ENCODE assay signal across 8 cellular contexts in the genomic region with DNA sequence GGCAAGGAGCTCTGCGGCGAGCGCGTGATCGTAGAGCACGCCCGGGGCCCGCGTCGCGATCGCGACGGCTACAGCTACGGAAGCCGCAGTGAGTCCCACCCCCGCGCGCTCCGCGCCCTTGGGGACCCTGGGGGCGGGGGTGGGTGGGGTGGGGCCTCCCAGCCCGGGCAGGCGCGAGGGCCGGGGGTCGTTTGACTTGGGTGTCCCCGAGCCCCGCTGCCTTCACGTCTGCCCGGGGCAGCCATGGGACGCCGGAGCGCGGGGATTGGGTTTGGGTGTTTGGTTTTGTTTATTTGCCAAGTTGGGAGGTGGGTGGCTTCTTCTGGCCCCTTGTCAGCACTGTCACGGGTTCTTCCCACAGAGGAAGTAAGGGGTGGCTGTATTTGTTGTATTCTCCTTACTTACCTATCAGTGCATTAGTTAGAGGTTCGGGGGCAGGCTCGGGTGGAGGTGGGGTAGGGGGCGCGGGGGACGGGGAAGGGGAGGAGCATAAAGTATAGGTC. TPM values are rescaled to one million over a fixed set of nuclear protein-coding genes. Genes with fewer than 3 reads are reported as not detected.
DNase-seq lines count a peak whose midpoint lies in the region; ATAC-seq and TF ChIP-seq lines count a peak whose summit lies in the region.

No MANE protein-coding gene starts in this region.

- H3K9me3 ChIP-seq in tibial nerve = no peaks in the 10 kb centered on the region

- TF ChIP-seq EP300 in tibial nerve (IDR thresholded peaks at IDR 0.05) = no peak

- H3K36me3 ChIP-seq in tibial nerve = peaks cover 0 to 44% (median 13%) of the 10 kb centered on the region in 3 donors

- no peaks in the 10 kb centered on the region for H3K27me3 ChIP-seq in tibial nerve

- intact Hi-C loops in lower leg skin (cut with DNase I; ENCODE audit: low total_unique reads) = loop anchor here (10.0 kb wide), 1 partner anchor 626 kb away; no protein-coding TSS in a partner anchor

- peak; percentile 2 for ATAC-seq in HG02981 (IDR thresholded peaks at IDR 0.05; ENCODE audit: unreplicated experiment)

- DNase-seq in GM10266 (ENCODE audit: extremely low spot score) = peak; percentile 54
- DNase-seq in lower leg skin (ENCODE audit: low spot score in 2 of 2) = peak; percentile 30 to 88
- DNase-seq in tibial nerve (ENCODE audit: low spot score in 2 of 2) = no peak
- no peak for DNase-seq in SW480 (ENCODE audit: low spot score)
- DNase-seq in DMS153 (lab: John Stamatoyannopoulos, UW) = no peak
- no peak for DNase-seq in NCI-H2107 treated with DMSO at 0.1 percent for 48 hours (lab: John Stamatoyannopoulos, UW; ENCODE audit: unreplicated experiment)

- H3K4me3 ChIP-seq in lower leg skin (ENCODE audit: low read depth, poor library complexity, severe bottlenecking) = peak overlapping the region; percentile 96
- peak overlapping the region; percentile 88 to 94 (median 92) for H3K4me3 ChIP-seq in tibial nerve

- no peak for TF ChIP-seq CTCF in GM10266 (IDR thresholded peaks at IDR 0.05; ENCODE audit: control insufficient read depth, insufficient read depth, low read depth, missing control alignments)
- TF ChIP-seq CTCF in lower leg skin (IDR thresholded peaks at IDR 0.05) = no peak
- TF ChIP-seq CTCF in tibial nerve (IDR thresholded peaks at IDR 0.05) = no peak

- WGBS in lower leg skin, 2 donors = 1 to 2% methylated on average over 9 to 41 of the region's 41 CpGs
- WGBS in tibial nerve, 2 donors = 0 to 1% methylated on average over 11 to 24 of the region's 41 CpGs

- TF ChIP-seq POLR2A in lower leg skin (IDR thresholded peaks at IDR 0.05) = no peak
- TF ChIP-seq POLR2A in tibial nerve (IDR thresholded peaks at IDR 0.05) = no peak

- H3K27ac ChIP-seq in angular gyrus (ENCODE audit: low read depth, low read length) = peak overlapping the region; percentile 99
- H3K27ac ChIP-seq in tibial nerve = peak overlapping the region; percentile 98 to 100 (median 100)

- H3K4me1 ChIP-seq in tibial nerve = peaks cover 0 to 54% (median 6%) of the 10 kb centered on the region in 4 donors

RNA-seq across cellular contexts. Expression of a gene that starts 0.8 kb away (rescaled TPM):
- total RNA-seq in lower leg skin (100 to 1,000 TPM in 1 of 4 donors, 10 to 100 TPM in 3; 65.5 to 107 (median 73.4) TPM), tibial nerve (100 to 1,000 TPM in 2 of 4 donors, 10 to 100 TPM in 2; 82.8 to 117 (median 103) TPM)

RNA-seq across cellular contexts. Expression of a gene that starts 49.0 kb away (rescaled TPM):
- total RNA-seq in lower leg skin (10 to 100 TPM in 2 of 4 donors, 1 to 10 TPM in 2; 5.2 to 23.2 (median 9.7) TPM), tibial nerve (10 to 100 TPM; 17.7 to 29.3 (median 22.7) TPM)

Comparison
In these comparisons a context has a peak if more than half of its experiments do, and no peak if none do; other contexts are left out.
1. DNase-seq: peak in GM10266 (single experiment) and lower leg skin (2 of 2); none in tibial nerve (0 of 2), SW480 (single experiment), DMS153 (single experiment) and NCI-H2107 treated with DMSO at 0.1 percent for 48 hours (single experiment).